Comparison of ENCODE assay signal across 8 cellular contexts in genomic region chr6:137867685-137868509, GRCh38. TPM values are rescaled to one million over a fixed set of nuclear protein-coding genes. Genes with fewer than 3 reads are reported as not detected.
A peak's percentile ranks its signal among the peaks of the same experiment; 100 is the strongest.
DNase-seq lines count a peak whose midpoint lies in the region; ATAC-seq, FAIRE-seq and TF ChIP-seq lines count a peak whose summit lies in the region.

No MANE protein-coding gene starts in this region.

- H3K27me3 ChIP-seq in A673 (replicated peaks; ENCODE audit: insufficient read depth, low read depth, low read length, poor library complexity) (peaks cover 76% of the 10 kb centered on the region), KMS-11 (ENCODE audit: insufficient read depth, low read depth) (no peaks in the 10 kb centered on the region)

- H3K4me3 ChIP-seq in A673 (ENCODE audit: low read depth, low read length, poor library complexity, severe bottlenecking): peak overlapping the region; percentile 59
- no peak overlapping the region for H3K4me3 ChIP-seq in KMS-11 (IDR thresholded peaks at IDR 0.05; ENCODE audit: insufficient read depth, low read depth, low read length)

- peak overlapping the region; percentile 99 for H3K4me2 ChIP-seq in KMS-11

- ATAC-seq in naive B cell (ENCODE audit: low read depth in 2 of 2): no peak

- peak overlapping the region; percentile 94 to 99 (median 98) for H3K27ac Mint-ChIP-seq in naive B cell

- H3K79me2 ChIP-seq in KMS-11 (ENCODE audit: insufficient read depth, low read depth): peaks cover 69% of the 10 kb centered on the region

- no peaks in the 10 kb centered on the region for H3K27me3 Mint-ChIP-seq in naive B cell

- BruUV-seq in A673 (replicated peaks; lab: Mats Ljungman, UMichigan): no TSS peak

- peaks cover 5 to 10% of the 10 kb centered on the region in 2 donors for H3K36me3 Mint-ChIP-seq in naive B cell

- DNase-seq in A673 (ENCODE audit: low spot score): no peak
- no peak for DNase-seq in GM19239 (ENCODE audit: insufficient read length, low spot score)
- peak; percentile 40 for DNase-seq in activated CD4-positive, alpha-beta T cell treated with anti-CD3 and anti-CD28 coated beads, Interleukin-2, amount 50 U/mL, for 1 hour
- DNase-seq in erythroblast (lab: John Stamatoyannopoulos, UW): peak; percentile 73 to 76
- peak; percentile 44 for DNase-seq in naive B cell
- no peak for DNase-seq in SKM-1 (lab: John Stamatoyannopoulos, UW; ENCODE audit: unreplicated experiment)
- DNase-seq in DMS153 treated with DMSO at 0.1 percent for 48 hours (lab: John Stamatoyannopoulos, UW; ENCODE audit: unreplicated experiment): no peak

- CTCF ChIA-PET in A673 (lab: Charles Lee): interaction anchor here (1.1 kb wide), 1 partner anchor 163 kb away, joined by 3 read pairs; no protein-coding TSS in a partner anchor

- peak overlapping the region; percentile 47 for H2AFZ ChIP-seq in KMS-11 (ENCODE audit: low read depth)

- POLR2A ChIA-PET in A673 (lab: Charles Lee; ENCODE audit: low non-redundant PET): no interaction called here

- H3K27ac ChIP-seq in A673 (ENCODE audit: low read depth, low read length, poor library complexity, severe bottlenecking) (no peak overlapping the region), KMS-11 (peak overlapping the region; percentile 90)

- no peaks in the 10 kb centered on the region for H3K9me3 ChIP-seq in A673 (ENCODE audit: low read depth, low read length, poor library complexity, severe bottlenecking)

- peak overlapping the region; percentile 92 for H3K9ac ChIP-seq in KMS-11

- peaks cover 49 to 69% (median 60%) of the 10 kb centered on the region in 3 donors for H3K4me1 Mint-ChIP-seq in naive B cell

- FAIRE-seq in GM19239 (lab: Jason Lieb, UNC): peak; percentile 82

- TF ChIP-seq POLR2A in erythroblast (IDR thresholded peaks at IDR 0.05; ENCODE audit: low read length): no peak

- TF ChIP-seq CTCF in A673 (conservative IDR thresholded peaks at IDR 0.05; ENCODE audit: low read depth, low read length) (no peak), KMS-11 (conservative IDR thresholded peaks at IDR 0.05; ENCODE audit: low read depth, low read length) (no peak)

- H3K4me1 ChIP-seq in A673 (ENCODE audit: insufficient read depth, low read length, poor library complexity, severe bottlenecking): peaks cover 8% of the 10 kb centered on the region
- H3K4me1 ChIP-seq in KMS-11 (ENCODE audit: low read depth, poor library complexity, severe bottlenecking): peaks cover 24% of the 10 kb centered on the region

- intact Hi-C loops in A673 (cut with micrococcal nuclease; ENCODE audit: unreplicated experiment): loop anchor here (1.0 kb wide), 1 partner anchor 160 kb away; no protein-coding TSS in a partner anchor

- H3K9me3 Mint-ChIP-seq in naive B cell: no peaks in the 10 kb centered on the region

- no peaks in the 10 kb centered on the region for H3K36me3 ChIP-seq in A673 (ENCODE audit: insufficient read depth, low read length, poor library complexity, severe bottlenecking)
- H3K36me3 ChIP-seq in KMS-11 (ENCODE audit: insufficient read depth): peaks cover 18% of the 10 kb centered on the region; the same call in 1 of the 2 replicates

- peak overlapping the region; percentile 87 to 98 (median 96) for H3K4me3 Mint-ChIP-seq in naive B cell

- no peaks in the 10 kb centered on the region for H4K20me1 ChIP-seq in KMS-11 (ENCODE audit: insufficient read depth)

RNA-seq across cellular contexts. Expression of gene TNFAIP3, which starts 0.8 kb away (rescaled TPM):
- total RNA-seq in A673 (2021): 6.2 and 12.7 TPM in 2 replicates
- polyA plus RNA-seq in naive B cell (ENCODE audit: low read depth in 6 of 6): 10 to 100 TPM in 5 of 6 donors, 1 to 10 TPM in 1; 4.0 to 48.4 (median 33.8) TPM

Comparison
In these comparisons a context has a peak if more than half of its experiments do, and no peak if none do; other contexts are left out.
1. DNase-seq: peak in activated CD4-positive, alpha-beta T cell treated with anti-CD3 and anti-CD28 coated beads, Interleukin-2, amount 50 U/mL, for 1 hour (single experiment), erythroblast (2 of 2) and naive B cell (single experiment); none in A673 (single experiment), GM19239 (single experiment), SKM-1 (single experiment) and DMS153 treated with DMSO at 0.1 percent for 48 hours (single experiment).